Comparison of ENCODE assay signal across 26 cellular contexts in genomic region chr16:75139498-75139897, GRCh38. TPM values are rescaled to one million over a fixed set of nuclear protein-coding genes. Genes with fewer than 3 reads are reported as not detected.
"Had no signal": no experiment of that assay in that cellular context is flagged by ENCODE, and none has a peak within 500 bp of the region (broad histone marks: within the 10 kb centered on the region; RNA-seq: fewer than 3 reads in every experiment).

No MANE protein-coding gene starts in this region.

- DNase-seq: activated B cell treated with CpG ODN at 0.5 μM for 24 hours; activated CD4-positive, alpha-beta memory T cell treated with anti-CD3 and anti-CD28 coated beads for 36 hours; activated CD4-positive, alpha-beta T cell treated with anti-CD3 and anti-CD28 coated beads, Interleukin-2, amount 10 ng/mL, durations not matched to agents 7 days and 5 days; activated gamma-delta T cell treated with Interleukin-2 at 50 U/mL for 16 hours; activated naive CD4-positive, alpha-beta T cell treated with anti-CD3 and anti-CD28 coated beads, Interleukin-2, amount 10 ng/mL, durations not matched to agents 7 days and 5 days; activated naive CD8-positive, alpha-beta T cell treated with anti-CD3 and anti-CD28 coated beads for 36 hours; activated T-cell treated with anti-CD3 and anti-CD28 coated beads for 4 hours; activated T-cell treated with anti-CD3 and anti-CD28 coated beads, Interleukin-2, amount 50 U/mL, for 48 hours; anterior cingulate cortex; cerebellar nuclear complex; Karpas-422; MM.1S; NCI-H1105; NCI-H1436; NCI-H187 treated with DMSO at 0.1 percent for 48 hours; NCI-H2107; NCI-H2171 treated with DMSO at 0.1 percent for 48 hours; NCI-H524 treated with DMSO at 0.1 percent for 48 hours; NCI-H748 treated with DMSO at 0.1 percent for 48 hours; RPMI8226; T-cell; T-helper 2 cell; T1000 had no signal

- H3K4me3 ChIP-seq: K562, SK-N-MC had no signal

- H3K27ac ChIP-seq: SK-N-MC had no signal

RNA-seq across cellular contexts. Expression of gene LDHD, which starts 22.9 kb away (rescaled TPM):
- total RNA-seq: activated B cell treated with CpG ODN at 0.5 μM for 24 hours; activated CD8-positive, alpha-beta memory T cell treated with anti-CD3 and anti-CD28 coated beads for 36 hours; activated naive CD8-positive, alpha-beta T cell treated with anti-CD3 and anti-CD28 coated beads for 36 hours had no signal
